8 cellular contexts compared by ENCODE assay signal in the genomic region with DNA sequence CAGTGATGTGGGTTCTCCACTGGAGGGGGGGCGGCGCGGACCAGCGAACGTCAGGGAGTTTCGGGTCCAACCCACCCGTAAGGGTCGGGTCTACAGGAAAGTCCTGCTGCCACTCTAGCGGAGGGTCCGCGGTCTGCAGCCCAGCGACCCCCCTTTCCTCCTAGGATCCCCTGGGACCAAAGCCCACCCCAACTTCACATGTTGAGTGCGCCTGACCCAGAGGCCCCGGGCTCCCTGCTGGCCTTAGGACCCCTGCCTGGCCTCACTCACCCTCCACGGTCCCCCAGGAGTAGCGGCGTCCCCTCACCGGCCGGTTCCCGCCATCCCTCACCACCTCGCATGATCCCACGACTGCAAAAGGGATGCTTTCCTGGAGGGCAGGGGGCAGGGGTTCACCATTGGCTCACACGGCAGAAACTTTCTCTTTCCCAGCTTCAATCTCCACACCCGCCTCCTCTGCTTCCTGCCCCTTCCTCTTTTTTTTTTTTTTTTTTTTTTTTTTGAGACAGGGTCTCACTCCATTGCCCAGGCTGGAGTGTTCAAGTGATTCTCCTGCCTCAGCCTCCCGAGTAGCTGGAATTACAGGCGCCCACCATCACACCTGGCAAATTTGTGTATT. TPM values are rescaled to one million over a fixed set of nuclear protein-coding genes. Genes with fewer than 3 reads are reported as not detected.
A peak's percentile ranks its signal among the peaks of the same experiment; 100 is the strongest.
DNase-seq lines count a peak whose midpoint lies in the region; ATAC-seq and TF ChIP-seq lines count a peak whose summit lies in the region.

No MANE protein-coding gene starts in this region.

- peaks cover 18% of the 10 kb centered on the region for H3K4me1 ChIP-seq in mesenchymal stem cell (ENCODE audit: control insufficient read depth, insufficient read depth, low read depth, low read length)
- no peaks in the 10 kb centered on the region for H3K4me1 ChIP-seq in uterus

- intact Hi-C loops in uterus (cut with DNase I; ENCODE audit: low total_unique reads) = no loop called here

- peaks cover 53% of the 10 kb centered on the region for H3K4me1 Mint-ChIP-seq in activated naive CD4-positive, alpha-beta T cell treated with anti-CD3 and anti-CD28 coated beads, Interleukin-2, amount 50 U/mL, for 24 hours
- H3K4me1 Mint-ChIP-seq in brain = peaks cover 43% of the 10 kb centered on the region

- H3K4me3 ChIP-seq in mesenchymal stem cell (ENCODE audit: insufficient read depth in 1 of 2, low read depth in 1 of 2, low read length in 2 of 2) = peak overlapping the region; percentile 71 to 97
- peak overlapping the region; percentile 83 to 88 for H3K4me3 ChIP-seq in uterus

- H3K4ac ChIP-seq in mesenchymal stem cell (ENCODE audit: low read depth in 1 of 2, low read length in 2 of 2) = peak overlapping the region; percentile 16 to 87

- peak overlapping the region; percentile 77 for H3K4me2 ChIP-seq in mesenchymal stem cell (ENCODE audit: low read length, poor library complexity, severe bottlenecking)

- no peak for TF ChIP-seq POLR2A in uterus (IDR thresholded peaks at IDR 0.05)

- H3K14ac ChIP-seq in mesenchymal stem cell (ENCODE audit: low read length in 2 of 2) = peak overlapping the region in 1 of 2 experiments; percentile 96

- H4K91ac ChIP-seq in mesenchymal stem cell (ENCODE audit: low read length) = peak overlapping the region; percentile 4

- H2BK120ac ChIP-seq in mesenchymal stem cell (ENCODE audit: low read depth, low read length) = no peak overlapping the region

- no peaks in the 10 kb centered on the region for H3K9me3 Mint-ChIP-seq in activated naive CD4-positive, alpha-beta T cell treated with anti-CD3 and anti-CD28 coated beads, Interleukin-2, amount 50 U/mL, for 24 hours
- no peaks in the 10 kb centered on the region for H3K9me3 Mint-ChIP-seq in brain

- ATAC-seq in HG03460 (IDR thresholded peaks at IDR 0.05; ENCODE audit: unreplicated experiment) = no peak

- H3K18ac ChIP-seq in mesenchymal stem cell (ENCODE audit: low read depth in 1 of 2, low read length in 2 of 2) = peak overlapping the region in 1 of 2 experiments; percentile 87

- peak overlapping the region; percentile 93 for H3K9ac ChIP-seq in mesenchymal stem cell (ENCODE audit: low read length)

- peak overlapping the region; percentile 45 for H2BK15ac ChIP-seq in mesenchymal stem cell (ENCODE audit: low read depth, poor library complexity, severe bottlenecking)

- H3K79me1 ChIP-seq in mesenchymal stem cell (replicated peaks; ENCODE audit: low read length, poor library complexity, severe bottlenecking) = peaks cover 8% of the 10 kb centered on the region

- WGBS in mesenchymal stem cell = 22% methylated on average over 26 of the region's 26 CpGs

- no peaks in the 10 kb centered on the region for H3K27me3 ChIP-seq in mesenchymal stem cell (ENCODE audit: control insufficient read depth in 1 of 2, insufficient read depth in 1 of 2, low read length in 2 of 2)
- H3K27me3 ChIP-seq in uterus = no peaks in the 10 kb centered on the region

- peaks cover 4% of the 10 kb centered on the region for H3K36me3 Mint-ChIP-seq in activated naive CD4-positive, alpha-beta T cell treated with anti-CD3 and anti-CD28 coated beads, Interleukin-2, amount 50 U/mL, for 24 hours
- H3K36me3 Mint-ChIP-seq in brain = peaks cover 3% of the 10 kb centered on the region

- H3K36me3 ChIP-seq in mesenchymal stem cell (ENCODE audit: control insufficient read depth in 1 of 2, insufficient read depth in 2 of 2, low read depth in 1 of 2, low read length in 2 of 2) = peaks cover 7% of the 10 kb centered on the region in 2 experiments
- no peaks in the 10 kb centered on the region for H3K36me3 ChIP-seq in uterus

- TF ChIP-seq CTCF in brain (conservative IDR thresholded peaks at IDR 0.05) = no peak
- peak in 1 of 4 experiments; percentile 12 for TF ChIP-seq CTCF in uterus (IDR thresholded peaks at IDR 0.05)

- peak overlapping the region; percentile 93 for H3K27ac Mint-ChIP-seq in activated naive CD4-positive, alpha-beta T cell treated with anti-CD3 and anti-CD28 coated beads, Interleukin-2, amount 50 U/mL, for 24 hours
- H3K27ac Mint-ChIP-seq in brain = peak overlapping the region; percentile 99 to 100 (median 100)

- H2AK5ac ChIP-seq in mesenchymal stem cell (ENCODE audit: low read length, severe bottlenecking) = no peak overlapping the region

- no peak for DNase-seq in activated naive CD4-positive, alpha-beta T cell treated with anti-CD3 and anti-CD28 coated beads, Interleukin-2, amount 50 U/mL, for 16 hours
- DNase-seq in mesenchymal stem cell (no peak), uterus (no peak), DMS79 (lab: John Stamatoyannopoulos, UW) (no peak), nucleus accumbens (lab: John Stamatoyannopoulos, UW) (no peak)

- H3K9me3 ChIP-seq in mesenchymal stem cell (ENCODE audit: control insufficient read depth, low read length) (no peaks in the 10 kb centered on the region), uterus (no peaks in the 10 kb centered on the region)

- peak overlapping the region; percentile 5 for H4K8ac ChIP-seq in mesenchymal stem cell (ENCODE audit: low read length)

- H3K23ac ChIP-seq in mesenchymal stem cell (ENCODE audit: low read length in 2 of 2) = peak overlapping the region in 1 of 2 experiments; percentile 75

- peak overlapping the region; percentile 17 for H3K27ac ChIP-seq in mesenchymal stem cell (ENCODE audit: low read length, poor library complexity, severe bottlenecking)
- H3K27ac ChIP-seq in uterus = peak overlapping the region; percentile 100

- H2BK5ac ChIP-seq in mesenchymal stem cell (ENCODE audit: low read depth, low read length, poor library complexity, severe bottlenecking) = no peak overlapping the region

- no peaks in the 10 kb centered on the region for H3K27me3 Mint-ChIP-seq in activated naive CD4-positive, alpha-beta T cell treated with anti-CD3 and anti-CD28 coated beads, Interleukin-2, amount 50 U/mL, for 24 hours
- H3K27me3 Mint-ChIP-seq in brain = peaks cover 13% of the 10 kb centered on the region

- peak overlapping the region; percentile 96 for H3K4me3 Mint-ChIP-seq in activated naive CD4-positive, alpha-beta T cell treated with anti-CD3 and anti-CD28 coated beads, Interleukin-2, amount 50 U/mL, for 24 hours
- H3K4me3 Mint-ChIP-seq in brain = peak overlapping the region; percentile 92 to 99 (median 96)

- no peak overlapping the region for H2AFZ ChIP-seq in mesenchymal stem cell (ENCODE audit: low read depth, low read length)

- H2BK12ac ChIP-seq in mesenchymal stem cell (ENCODE audit: low read length in 2 of 2) = peak overlapping the region in 1 of 2 experiments; percentile 33

RNA-seq across cellular contexts. Expression of a gene that starts 3.1 kb away (rescaled TPM):
- polyA plus RNA-seq in brain (ENCODE audit: insufficient read depth, low read depth, low replicate concordance) = 4.8 TPM
- polyA plus RNA-seq in mesenchymal stem cell (2013, experiment 1 of 2) = 1.3 TPM
- polyA plus RNA-seq in mesenchymal stem cell (2013, experiment 2 of 2) = 1.3 TPM
- total RNA-seq in uterus = 1 to 10 TPM in 2 of 4 donors, not detected in 2; 1.0 to 5.3 TPM

RNA-seq across cellular contexts. Expression of a gene that starts 4.7 kb away (rescaled TPM):
- polyA plus RNA-seq in brain (ENCODE audit: insufficient read depth, low read depth, low replicate concordance) = not detected
- polyA plus RNA-seq in mesenchymal stem cell (2013, experiment 1 of 2) = 1.7 TPM
- polyA plus RNA-seq in mesenchymal stem cell (2013, experiment 2 of 2) = 3.1 TPM
- total RNA-seq in uterus = 1 to 10 TPM in 1 of 4 donors, not detected in 3; 1.2 TPM

RNA-seq across cellular contexts. Expression of a gene that starts 9.0 kb away (rescaled TPM):
- 93.7 TPM for polyA plus RNA-seq in brain (ENCODE audit: insufficient read depth, low read depth, low replicate concordance)
- 23.4 TPM for polyA plus RNA-seq in mesenchymal stem cell (2013, experiment 1 of 2)
- polyA plus RNA-seq in mesenchymal stem cell (2013, experiment 2 of 2) = 21.8 TPM
- 10 to 100 TPM; 20.7 to 50.1 (median 29.9) TPM for total RNA-seq in uterus

RNA-seq across cellular contexts. Expression of a gene that starts 15.9 kb away (rescaled TPM):
- 34.3 TPM for polyA plus RNA-seq in brain (ENCODE audit: insufficient read depth, low read depth, low replicate concordance)
- polyA plus RNA-seq in mesenchymal stem cell (2013, experiment 1 of 2) = 6.3 TPM
- polyA plus RNA-seq in mesenchymal stem cell (2013, experiment 2 of 2) = 5.5 TPM
- 10 to 100 TPM in 3 of 4 donors, 1 to 10 TPM in 1; 2.6 to 21.0 (median 12.7) TPM for total RNA-seq in uterus

RNA-seq across cellular contexts. Expression of a gene that starts 24.2 kb away (rescaled TPM):
- 90.9 TPM for polyA plus RNA-seq in brain (ENCODE audit: insufficient read depth, low read depth, low replicate concordance)
- polyA plus RNA-seq in mesenchymal stem cell (2013, experiment 1 of 2) = 41.7 TPM
- 43.6 TPM for polyA plus RNA-seq in mesenchymal stem cell (2013, experiment 2 of 2)
- 10 to 100 TPM; 27.9 to 74.7 (median 32.8) TPM for total RNA-seq in uterus
